20 cellular contexts compared by ENCODE assay signal in genomic region chr11:123323482-123324056, GRCh38.
A peak's percentile ranks its signal among the peaks of the same experiment; 100 is the strongest.
DNase-seq lines count a peak whose midpoint lies in the region; ATAC-seq, FAIRE-seq and TF ChIP-seq lines count a peak whose summit lies in the region.
"Had no signal": no experiment of that assay in that cellular context is flagged by ENCODE, and none has a peak within 500 bp of the region (broad histone marks: within the 10 kb centered on the region; RNA-seq: fewer than 3 reads in every experiment).

No MANE protein-coding gene starts in this region.

- peaks cover 4% of the 10 kb centered on the region for H3K4me1 Mint-ChIP-seq in CD14-positive monocyte
- H3K4me1 Mint-ChIP-seq: H9 had no signal

- no peaks in the 10 kb centered on the region for H3K79me2 ChIP-seq in Karpas-422 (ENCODE audit: low read length)

- peaks cover 30% of the 10 kb centered on the region for H3K4me1 ChIP-seq in Karpas-422 (ENCODE audit: low read length)
- H3K4me1 ChIP-seq: Caco-2 had no signal

- intact Hi-C loops in CD14-positive monocyte (cut with micrococcal nuclease), result no loop called here

- H3K9ac ChIP-seq in Karpas-422 (ENCODE audit: low read length), result peak overlapping the region; percentile 20; the same call in 1 of the 2 replicates

- FAIRE-seq in GM12892 (lab: Jason Lieb, UNC), result peak; percentile 67
- FAIRE-seq: D721Med, G401.6, GM18507, H1, K562 had no signal

- no peaks in the 10 kb centered on the region for H3K9me2 ChIP-seq in Karpas-422 (replicated peaks; ENCODE audit: insufficient read depth, low read length)

- no peak overlapping the region for H3K27ac Mint-ChIP-seq in CD14-positive monocyte
- H3K27ac Mint-ChIP-seq: CD4-positive, alpha-beta T cell; H9 had no signal

- no peak for TF ChIP-seq POLR2A in GM12892 (IDR thresholded peaks at IDR 0.05; ENCODE audit: low read depth, low read length)

- H3K36me3 ChIP-seq in Karpas-422 (ENCODE audit: insufficient read depth, low read length), result no peaks in the 10 kb centered on the region
- H3K36me3 ChIP-seq: BE2C had no signal

- 0 out of 2 replicates have a peak overlapping the region, but pooled peaks have one; percentile 4 for H3K4me3 ChIP-seq in Karpas-422 (ENCODE audit: low read length)
- H3K4me3 ChIP-seq: K562 had no signal

- H3K4me3 Mint-ChIP-seq in CD14-positive monocyte, result no peak overlapping the region
- H3K4me3 Mint-ChIP-seq: CD4-positive, alpha-beta T cell; H9 had no signal

- no peak for ATAC-seq in GM21737 (IDR thresholded peaks at IDR 0.05; ENCODE audit: unreplicated experiment)
- ATAC-seq: K562 had no signal

- peaks cover 0 to 2% (median 0%) of the 10 kb centered on the region in 7 donors for H3K9me3 Mint-ChIP-seq in CD14-positive monocyte
- H3K9me3 Mint-ChIP-seq: CD4-positive, alpha-beta T cell; H9 had no signal

- TF ChIP-seq CTCF in CD14-positive monocyte (IDR thresholded peaks at IDR 0.05), result no peak

- H3K36me3 Mint-ChIP-seq in CD14-positive monocyte, result no peaks in the 10 kb centered on the region

- H3K27me3 Mint-ChIP-seq in CD14-positive monocyte (ENCODE audit: low read depth in 3 of 3), result peaks cover 0 to 8% (median 7%) of the 10 kb centered on the region in 3 donors

- DNase-seq in NCI-H1436 (lab: John Stamatoyannopoulos, UW) (peak; percentile 22), NCI-H1436 treated with DMSO at 0.1 percent for 48 hours (lab: John Stamatoyannopoulos, UW) (no peak), DMS79 (lab: John Stamatoyannopoulos, UW) (peak; percentile 80), GM12892 (ENCODE audit: insufficient read length) (no peak), Karpas-422 (no peak), LoVo (ENCODE audit: low spot score) (no peak), CD14-positive monocyte (ENCODE audit: low spot score) (no peak)
- DNase-seq: BE2C; C1 segment of cervical spinal cord; Caco-2; CD4-positive, alpha-beta T cell; H9; IMR-90 had no signal

- H3K27me3 ChIP-seq in Karpas-422 (ENCODE audit: low read length), result no peaks in the 10 kb centered on the region
- H3K27me3 ChIP-seq: BE2C had no signal

- H3K9me3 ChIP-seq in Karpas-422 (ENCODE audit: low read length), result no peaks in the 10 kb centered on the region
- H3K9me3 ChIP-seq: BE2C, Caco-2 had no signal

- H3K27ac ChIP-seq in Karpas-422 (ENCODE audit: low read length), result peak overlapping the region; percentile 37; the same call in 1 of the 2 replicates
- H3K27ac ChIP-seq: HL-60 had no signal

- H2AFZ ChIP-seq in Karpas-422 (ENCODE audit: low read length), result peak overlapping the region; percentile 78

- H3K4me2 ChIP-seq in Karpas-422 (ENCODE audit: low read depth, low read length, poor library complexity, severe bottlenecking), result peak overlapping the region; percentile 65

- H4K20me1 ChIP-seq in Karpas-422 (ENCODE audit: insufficient read depth, low read depth, low read length), result no peaks in the 10 kb centered on the region

Comparison
In these comparisons a context has a peak if more than half of its experiments do, and no peak if none do; other contexts are left out.
1. DNase-seq: peak in NCI-H1436 (single experiment) and DMS79 (single experiment); none in NCI-H1436 treated with DMSO at 0.1 percent for 48 hours (single experiment), GM12892 (single experiment), Karpas-422 (single experiment), LoVo (single experiment) and CD14-positive monocyte (single experiment).